Comparison of ENCODE assay signal across 25 cellular contexts in the genomic region with DNA sequence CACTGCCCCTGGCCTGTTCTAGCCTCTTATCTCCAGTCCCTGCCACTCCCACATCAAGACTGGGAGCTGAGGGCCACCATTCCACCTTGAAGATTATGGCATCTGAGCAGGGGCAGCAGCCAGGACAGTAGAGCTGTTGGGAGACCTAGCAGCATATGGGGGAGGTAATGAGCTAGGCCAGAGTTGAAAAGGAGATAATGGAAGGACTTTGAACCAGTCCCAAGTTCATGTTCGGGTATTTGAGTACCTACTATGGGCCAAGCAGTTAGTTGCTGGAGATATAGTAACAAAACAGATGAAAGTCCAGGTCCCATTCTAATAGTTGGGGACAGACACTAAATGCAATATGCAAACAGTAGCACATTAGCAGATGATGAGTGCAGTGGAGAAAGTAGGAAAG.
"Had no signal": no experiment of that assay in that cellular context is flagged by ENCODE, and none has a peak within 500 bp of the region (broad histone marks: within the 10 kb centered on the region; RNA-seq: fewer than 3 reads in every experiment).

No MANE protein-coding gene starts in this region.

- H3K36me3 ChIP-seq: ovary, sigmoid colon had no signal

- H3K9me3 ChIP-seq: esophagus muscularis mucosa, heart left ventricle, left ventricle myocardium inferior, ovary, sigmoid colon, tibial nerve had no signal

- H3K4me3 Mint-ChIP-seq: endodermal cell, nephron, T-cell had no signal

- H3K4me1 Mint-ChIP-seq: nephron had no signal

- H3K9me3 Mint-ChIP-seq: endodermal cell, nephron, T-cell had no signal

- H3K4me3 ChIP-seq: esophagus muscularis mucosa, heart left ventricle, left ventricle myocardium inferior, lung, ovary, sigmoid colon, smooth muscle cell, tibial nerve had no signal

- DNase-seq: activated CD4-positive, alpha-beta T cell treated with anti-CD3 and anti-CD28 coated beads for 4 hours; activated CD4-positive, alpha-beta T cell treated with anti-CD3 and anti-CD28 coated beads, Interleukin-2, amount 50 U/mL, for 4 hours; activated effector memory CD4-positive, alpha-beta T cell treated with Interleukin-2 at 50 U/mL for 16 hours; activated naive CD4-positive, alpha-beta T cell treated with Interleukin-2 at 50 U/mL for 16 hours; activated T-cell treated with anti-CD3 and anti-CD28 coated beads for 4 hours; amygdala; central memory CD4-positive, alpha-beta T cell; endodermal cell; foreskin keratinocyte; heart left ventricle; left ventricle myocardium inferior; ovary; retina; sigmoid colon; stimulated activated CD4-positive, alpha-beta T cell treated with anti-CD3 and anti-CD28 coated beads, Interleukin-15, amount 100 ng/mL, for 24 hours; stimulated activated naive CD4-positive, alpha-beta T cell treated with Interleukin-2 at 50 U/mL for 16 hours; T-cell; T-helper 9 cell had no signal

- ATAC-seq: foreskin keratinocyte, heart left ventricle, T-cell had no signal

- H3K27me3 Mint-ChIP-seq: progenitor cell of endocrine pancreas, T-cell had no signal

- H3K27ac Mint-ChIP-seq: endodermal cell, nephron, progenitor cell of endocrine pancreas, T-cell had no signal

- H3K27ac ChIP-seq: esophagus muscularis mucosa, foreskin keratinocyte, heart left ventricle, left ventricle myocardium inferior, ovary, sigmoid colon, tibial nerve, VCaP had no signal

- H3K27me3 ChIP-seq: esophagus muscularis mucosa, foreskin keratinocyte, heart left ventricle, ovary, sigmoid colon, tibial nerve had no signal

- H3K4me1 ChIP-seq: foreskin keratinocyte, tibial nerve had no signal
